ENCODE assay signal across 27 cellular contexts in the genomic region with DNA sequence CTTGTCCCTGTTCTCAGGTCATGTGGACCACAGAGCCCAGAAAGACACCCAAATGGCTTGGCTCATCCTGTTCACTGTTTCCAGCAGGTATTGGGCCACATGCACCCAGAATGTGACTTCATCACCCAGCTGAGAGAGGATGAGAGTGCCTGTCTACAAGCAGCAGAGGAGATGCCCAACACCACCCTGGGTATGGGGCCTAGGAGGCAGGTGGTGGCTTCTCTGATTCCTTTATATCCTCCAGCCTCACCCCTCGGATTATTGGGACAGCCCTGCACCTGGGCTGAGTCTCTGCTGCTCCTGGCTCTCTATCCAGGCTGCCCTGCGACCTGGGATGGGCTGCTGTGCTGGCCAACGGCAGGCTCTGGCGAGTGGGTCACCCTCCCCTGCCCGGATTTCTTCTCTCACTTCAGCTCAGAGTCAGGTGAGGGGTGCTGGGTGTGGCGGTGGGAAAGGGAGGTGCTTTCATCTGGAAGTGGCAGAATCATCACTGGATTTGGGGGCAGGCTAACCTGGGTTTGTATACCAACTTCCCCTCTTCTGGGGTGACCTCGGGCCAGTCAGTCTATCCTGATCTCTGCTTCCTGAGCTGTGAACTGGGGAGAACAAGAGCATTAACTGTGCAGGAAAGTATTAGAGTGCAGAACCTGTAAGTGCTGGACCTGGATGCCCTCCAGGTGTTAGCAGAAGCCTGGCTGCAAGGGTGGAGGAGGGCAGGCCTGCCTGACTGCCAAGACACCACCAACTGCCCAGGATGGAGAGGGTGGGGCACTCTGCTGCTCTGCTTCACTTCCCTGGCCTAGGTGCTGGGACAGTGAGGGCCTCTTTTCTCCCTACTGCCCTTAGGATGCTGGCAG. TPM values are rescaled to one million over a fixed set of nuclear protein-coding genes. Genes with fewer than 3 reads are reported as not detected.
DNase-seq lines count a peak whose midpoint lies in the region; ATAC-seq and TF ChIP-seq lines count a peak whose summit lies in the region.
"Had no signal": no experiment of that assay in that cellular context is flagged by ENCODE, and none has a peak within 500 bp of the region (broad histone marks: within the 10 kb centered on the region; RNA-seq: fewer than 3 reads in every experiment).

No MANE protein-coding gene starts in this region.

- no peak overlapping the region for H3K4me3 ChIP-seq in BLaER1 treated with 17β-estradiol and CSF1 and Interleukin-3, amounts not matched to agents 10 nM and 100 nM
- H3K4me3 ChIP-seq in PC-3 (ENCODE audit: low read length) = no peak overlapping the region
- H3K4me3 ChIP-seq in neuronal stem cell (ENCODE audit: low read length in 2 of 2) = no peak overlapping the region
- H3K4me3 ChIP-seq: dorsolateral prefrontal cortex, ovary had no signal

- POLR2A ChIA-PET in PC-3 (lab: Charles Lee; ENCODE audit: unreplicated experiment) = no interaction called here

- peak overlapping the region; percentile 24 for H2BK12ac ChIP-seq in neuronal stem cell (ENCODE audit: low read length)

- H3K23ac ChIP-seq in neuronal stem cell (ENCODE audit: low read depth, low read length, poor library complexity) = no peak overlapping the region

- no peaks in the 10 kb centered on the region for H3K79me2 ChIP-seq in PC-3 (ENCODE audit: low read length)

- no peaks in the 10 kb centered on the region for H3F3A ChIP-seq in PC-3 (ENCODE audit: low read length, unreplicated experiment)

- no peak overlapping the region for H2BK5ac ChIP-seq in neuronal stem cell (ENCODE audit: low read length)

- H2BK15ac ChIP-seq in neuronal stem cell (ENCODE audit: low read length) = no peak overlapping the region

- H4K20me1 ChIP-seq in BLaER1 treated with 17β-estradiol and CSF1 and Interleukin-3, amounts not matched to agents 10 nM and 100 nM = no peaks in the 10 kb centered on the region; a peak in 2 of 22 replicates
- H4K20me1 ChIP-seq in PC-3 (ENCODE audit: low read length) = no peaks in the 10 kb centered on the region

- H3K36me3 ChIP-seq in BLaER1 treated with 17β-estradiol and CSF1 and Interleukin-3, amounts not matched to agents 10 nM and 100 nM = no peaks in the 10 kb centered on the region
- no peaks in the 10 kb centered on the region for H3K36me3 ChIP-seq in PC-3 (ENCODE audit: low read depth, low read length)
- H3K36me3 ChIP-seq in neuronal stem cell (replicated peaks in 1 of 2; ENCODE audit: control insufficient read depth in 2 of 2, insufficient read depth in 2 of 2, low read length in 2 of 2) = no peaks in the 10 kb centered on the region
- H3K36me3 ChIP-seq: ovary had no signal

- no peak overlapping the region for H3K9ac ChIP-seq in BLaER1 treated with 17β-estradiol and CSF1 and Interleukin-3, amounts not matched to agents 10 nM and 100 nM
- H3K9ac ChIP-seq in PC-3 (ENCODE audit: low read length) (no peak overlapping the region), neuronal stem cell (ENCODE audit: low read depth, low read length, poor library complexity) (no peak overlapping the region)

- CTCF ChIA-PET in PC-3 (lab: Charles Lee) = no interaction called here

- no peaks in the 10 kb centered on the region for H3K9me3 ChIP-seq in BLaER1 treated with 17β-estradiol and CSF1 and Interleukin-3, amounts not matched to agents 10 nM and 100 nM (replicated peaks in 1 of 11)
- H3K9me3 ChIP-seq in PC-3 (ENCODE audit: low read length) (no peaks in the 10 kb centered on the region), neuronal stem cell (replicated peaks in 1 of 2; ENCODE audit: control insufficient read depth in 2 of 2, insufficient read depth in 1 of 2, low read depth in 1 of 2, low read length in 2 of 2) (no peaks in the 10 kb centered on the region)
- H3K9me3 ChIP-seq: ovary had no signal

- intact Hi-C loops in PC-3 (cut with micrococcal nuclease) = no loop called here

- ATAC-seq in GM19463 (IDR thresholded peaks at IDR 0.05; ENCODE audit: unreplicated experiment) (peak; percentile 33), PC-3 (peak; percentile 15; the same call in 1 of the 2 replicates)
- ATAC-seq: activated CD8-positive, alpha-beta T cell treated with anti-CD3 and anti-CD28 coated beads, Interleukin-2, amount 10 ng/mL, durations not matched to agents 7 days and 5 days; activated T-cell treated with anti-CD3 and anti-CD28 coated beads, Interleukin-2, amount 50 U/mL, for 4 hours; foreskin keratinocyte; naive thymus-derived CD4-positive, alpha-beta T cell; sciatic nerve had no signal

- TF ChIP-seq CTCF in PC-3 (conservative IDR thresholded peaks at IDR 0.05; ENCODE audit: low read depth, low read length) = no peak

- no peak for DNase-seq in PC-3
- no peak for DNase-seq in neuronal stem cell (ENCODE audit: low spot score)
- DNase-seq in NCI-H526 treated with DMSO at 0.1 percent for 48 hours (lab: John Stamatoyannopoulos, UW) = no peak
- no peak for DNase-seq in GOT3 (lab: John Stamatoyannopoulos, UW)
- DNase-seq in NCI-H510A treated with DMSO at 0.1 percent for 48 hours (lab: John Stamatoyannopoulos, UW) = no peak
- no peak for DNase-seq in LoVo (ENCODE audit: low spot score)
- DNase-seq: activated CD4-positive, CD25-positive, alpha-beta regulatory T cell; activated CD8-positive, alpha-beta T cell treated with anti-CD3 and anti-CD28 coated beads, Interleukin-2, amount 10 ng/mL, durations not matched to agents 7 days and 5 days; activated naive CD4-positive, alpha-beta T cell treated with anti-CD3 and anti-CD28 coated beads, Interleukin-2, amount 50 U/mL, for 16 hours; activated T-cell treated with anti-CD3 and anti-CD28 coated beads, Interleukin-2, amount 50 U/mL, for 4 hours; anterior cingulate cortex; DND-41; dorsolateral prefrontal cortex; foreskin keratinocyte; hypothalamus; naive thymus-derived CD4-positive, alpha-beta T cell; NCI-H1092; NCI-H2029; NCI-H446; NK-92 treated with Interleukin-12 subunit alpha and Interleukin-12 subunit beta, amount 100 ng/mL, for 24 hours; ovary had no signal

- WGBS in neuronal stem cell (ENCODE audit: extremely low coverage in 2 of 2, insufficient read length in 2 of 2, insufficient replicate concordance in 1 of 2), 2 donors = no CpG with 5 or more reads among the region's 7 CpGs

- no peak overlapping the region for H4K91ac ChIP-seq in neuronal stem cell (ENCODE audit: low read depth, low read length, poor library complexity)

- peak overlapping the region; percentile 31 for H4K8ac ChIP-seq in neuronal stem cell (ENCODE audit: low read depth, low read length)

- H2AK5ac ChIP-seq in neuronal stem cell (ENCODE audit: low read depth, low read length) = no peak overlapping the region

- H3K14ac ChIP-seq in neuronal stem cell (ENCODE audit: low read length) = peak overlapping the region; percentile 21

- no peaks in the 10 kb centered on the region for H3K79me1 ChIP-seq in neuronal stem cell (ENCODE audit: low read depth, low read length)

- no peak overlapping the region for H3K4ac ChIP-seq in neuronal stem cell (ENCODE audit: low read length)

- no TSS peak for BruUV-seq in PC-3 (replicated peaks; lab: Mats Ljungman, UMichigan)

- H3K4me2 ChIP-seq in BLaER1 treated with 17β-estradiol and CSF1 and Interleukin-3, amounts not matched to agents 10 nM and 100 nM = peak overlapping the region in 9 of 11 experiments; percentile 35 to 73 (median 68); a peak in 18 of 22 replicates
- no peak overlapping the region for H3K4me2 ChIP-seq in PC-3 (ENCODE audit: low read length)
- no peak overlapping the region for H3K4me2 ChIP-seq in neuronal stem cell (ENCODE audit: insufficient read depth, low read length, poor library complexity, severe bottlenecking)

- no peak overlapping the region for H2AFZ ChIP-seq in PC-3 (ENCODE audit: low read length)
- H2AFZ ChIP-seq in neuronal stem cell (ENCODE audit: low read length) = no peak overlapping the region

- no peak overlapping the region for H2BK120ac ChIP-seq in neuronal stem cell (ENCODE audit: low read depth, low read length)

- H3K18ac ChIP-seq in neuronal stem cell (ENCODE audit: low read length) = peak overlapping the region; percentile 4

- H3K4me1 ChIP-seq in BLaER1 treated with 17β-estradiol and CSF1 and Interleukin-3, amounts not matched to agents 10 nM and 100 nM = peaks cover 0 to 51% (median 48%) of the 10 kb centered on the region in 10 experiments; a peak in 16 of 20 replicates
- H3K4me1 ChIP-seq in PC-3 (ENCODE audit: insufficient read depth, low read length) (no peaks in the 10 kb centered on the region), neuronal stem cell (ENCODE audit: control insufficient read depth in 2 of 2, insufficient read depth in 1 of 2, low read depth in 1 of 2, low read length in 2 of 2) (no peaks in the 10 kb centered on the region)
- H3K4me1 ChIP-seq: foreskin keratinocyte had no signal

- H3K27me3 ChIP-seq in BLaER1 treated with 17β-estradiol and CSF1 and Interleukin-3, amounts not matched to agents 10 nM and 100 nM = no peaks in the 10 kb centered on the region
- H3K27me3 ChIP-seq in PC-3 (ENCODE audit: low read length) (peaks cover 10% of the 10 kb centered on the region; the same call in 1 of the 2 replicates), neuronal stem cell (ENCODE audit: control insufficient read depth in 3 of 3, insufficient read depth in 3 of 3, low read depth in 1 of 3, low read length in 3 of 3) (no peaks in the 10 kb centered on the region)
- H3K27me3 ChIP-seq: ovary had no signal

- 0 out of 22 replicates have a peak overlapping the region, but pooled peaks of 2 of the 11 experiments have one; percentile 10 to 25 for H3K27ac ChIP-seq in BLaER1 treated with 17β-estradiol and CSF1 and Interleukin-3, amounts not matched to agents 10 nM and 100 nM
- H3K27ac ChIP-seq in PC-3 (ENCODE audit: low read length) (no peak overlapping the region), neuronal stem cell (replicated peaks; ENCODE audit: low read length) (no peak overlapping the region)
- H3K27ac ChIP-seq: dorsolateral prefrontal cortex, epithelial cell of prostate, foreskin keratinocyte, ovary had no signal

- no peaks in the 10 kb centered on the region for H3K9me2 ChIP-seq in PC-3 (replicated peaks; ENCODE audit: low read length)

RNA-seq across cellular contexts. Expression of gene GHRHR, which starts 5.2 kb away (rescaled TPM):
- not detected in 2 replicates for total RNA-seq in PC-3 (2014; rRNA removed)
- polyA plus RNA-seq in neuronal stem cell (2013, experiment 1 of 2) = 0.39 TPM
- 0.08 TPM for polyA plus RNA-seq in neuronal stem cell (2013, experiment 2 of 2)
- total RNA-seq: activated CD8-positive, alpha-beta T cell treated with anti-CD3 and anti-CD28 coated beads, Interleukin-2, amount 10 ng/mL, durations not matched to agents 7 days and 5 days; activated T-cell treated with anti-CD3 and anti-CD28 coated beads, Interleukin-2, amount 50 U/mL, for 4 hours; cardiac septum; foreskin keratinocyte; naive thymus-derived CD4-positive, alpha-beta T cell; ovary had no signal
- polyA plus RNA-seq: foreskin keratinocyte; keratinocyte; naive thymus-derived CD4-positive, alpha-beta T cell; ovary had no signal

RNA-seq across cellular contexts. Expression of gene AQP1, which starts 57.3 kb away (rescaled TPM):
- total RNA-seq in PC-3 (2014; rRNA removed) = 0.81 and 1.2 TPM in 2 replicates
- 0.47 TPM for polyA plus RNA-seq in neuronal stem cell (2013, experiment 1 of 2)
- polyA plus RNA-seq in neuronal stem cell (2013, experiment 2 of 2) = 0.46 TPM
- total RNA-seq: foreskin keratinocyte had no signal

Comparison
In these comparisons a context has a peak if more than half of its experiments do, and no peak if none do; other contexts are left out.
1. H3K4me2 ChIP-seq: peak in BLaER1 treated with 17β-estradiol and CSF1 and Interleukin-3, amounts not matched to agents 10 nM and 100 nM (9 of 11); none in PC-3 (single experiment) and neuronal stem cell (single experiment).